17 cellular contexts compared by ENCODE assay signal in the genomic region with DNA sequence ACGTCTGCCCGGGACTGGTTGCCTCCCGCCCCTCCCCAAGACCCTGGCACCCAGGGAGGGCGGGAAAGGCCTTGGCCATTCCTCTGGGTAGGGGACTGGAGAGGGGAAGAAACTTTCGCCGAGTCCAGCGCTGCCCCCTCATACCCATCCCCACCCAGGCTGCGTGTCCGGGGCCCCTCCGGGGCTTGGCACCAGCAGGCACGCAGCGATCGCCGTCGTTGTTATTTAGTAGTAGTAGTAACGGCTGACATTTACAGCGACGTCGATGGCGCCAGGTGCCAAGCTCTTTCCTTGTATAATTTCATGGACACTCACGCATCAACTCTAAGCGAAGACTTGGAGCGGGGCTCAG. TPM values are rescaled to one million over a fixed set of nuclear protein-coding genes. Genes with fewer than 3 reads are reported as not detected.
DNase-seq lines count a peak whose midpoint lies in the region; ATAC-seq and TF ChIP-seq lines count a peak whose summit lies in the region.
"Had no signal": no experiment of that assay in that cellular context is flagged by ENCODE, and none has a peak within 500 bp of the region (broad histone marks: within the 10 kb centered on the region; RNA-seq: fewer than 3 reads in every experiment).

No MANE protein-coding gene starts in this region.

- H3K9me3 Mint-ChIP-seq in activated naive CD4-positive, alpha-beta T cell treated with anti-CD3 and anti-CD28 coated beads, Interleukin-2, amount 50 U/mL, for 24 hours: no peaks in the 10 kb centered on the region
- H3K9me3 Mint-ChIP-seq in activated naive CD4-positive, alpha-beta T cell treated with anti-CD3 and anti-CD28 coated beads for 36 hours: no peaks in the 10 kb centered on the region
- H3K9me3 Mint-ChIP-seq in memory B cell: no peaks in the 10 kb centered on the region
- H3K9me3 Mint-ChIP-seq: activated T-cell treated with anti-CD3 and anti-CD28 coated beads, Interleukin-2, amount 50 U/mL, for 24 hours; dendritic cell treated with granulocyte-macrophage colony-stimulating factor and Interleukin-4, amounts not matched to agents 40 ng/mL and 50 ng/mL, for 4 days; stimulated activated memory B cell treated with anti-CD40 and anti-IgM and Interleukin-4, amounts not matched to agents 10 μg/mL and 1 μg/mL and 100 μg/mL, for 72 hours; T-helper 1 cell treated with Interleukin-12 subunit alpha and Interleukin-12 subunit beta and Interleukin-4 antibody, amounts not matched to agents 30 μg/mL and 1 μg/mL, for 36 hours had no signal

- WGBS in body of pancreas, 2 donors: 36 to 58% methylated on average over 10 to 23 of the region's 23 CpGs
- 70% methylated on average over 8 of the region's 23 CpGs for WGBS in suprapubic skin
- WGBS in mesenchymal stem cell: 40% methylated on average over 19 of the region's 23 CpGs
- WGBS in lower leg skin, 2 donors: 31 to 35% methylated on average over 21 to 22 of the region's 23 CpGs

- no peak overlapping the region for H3K4me2 ChIP-seq in mesenchymal stem cell (ENCODE audit: low read length, poor library complexity, severe bottlenecking)

- intact Hi-C loops in activated naive CD4-positive, alpha-beta T cell treated with anti-CD3 and anti-CD28 coated beads for 36 hours (cut with micrococcal nuclease): no loop called here
- intact Hi-C loops in body of pancreas (cut with DNase I): no loop called here
- intact Hi-C loops in lower leg skin (cut with DNase I; ENCODE audit: low total_unique reads): no loop called here

- DNase-seq in activated naive CD4-positive, alpha-beta T cell treated with anti-CD3 and anti-CD28 coated beads for 36 hours: no peak
- peak in 1 of 4 donors; percentile 44 for DNase-seq in body of pancreas
- DNase-seq in memory B cell (ENCODE audit: low spot score in 2 of 2): no peak
- no peak for DNase-seq in suprapubic skin (ENCODE audit: low spot score in 2 of 2)
- no peak for DNase-seq in mesenchymal stem cell
- DNase-seq in lower leg skin (ENCODE audit: low spot score in 2 of 2): no peak
- DNase-seq in NCI-H2171 (lab: John Stamatoyannopoulos, UW): no peak
- DNase-seq: activated CD4-positive, alpha-beta T cell treated with anti-CD3 and anti-CD28 coated beads for 1 hour; NCI-H1436 treated with DMSO at 0.1 percent for 48 hours had no signal

- peaks cover 32% of the 10 kb centered on the region for H3K4me1 ChIP-seq in body of pancreas
- peaks cover 44% of the 10 kb centered on the region for H3K4me1 ChIP-seq in suprapubic skin
- H3K4me1 ChIP-seq in mesenchymal stem cell (ENCODE audit: control insufficient read depth, insufficient read depth, low read depth, low read length): peaks cover 38% of the 10 kb centered on the region

- no peak overlapping the region for H3K27ac Mint-ChIP-seq in activated naive CD4-positive, alpha-beta T cell treated with anti-CD3 and anti-CD28 coated beads, Interleukin-2, amount 50 U/mL, for 24 hours
- no peak overlapping the region for H3K27ac Mint-ChIP-seq in activated naive CD4-positive, alpha-beta T cell treated with anti-CD3 and anti-CD28 coated beads for 36 hours
- no peak overlapping the region for H3K27ac Mint-ChIP-seq in memory B cell
- H3K27ac Mint-ChIP-seq: activated T-cell treated with anti-CD3 and anti-CD28 coated beads, Interleukin-2, amount 50 U/mL, for 24 hours; CD8-positive, alpha-beta memory T cell; dendritic cell treated with granulocyte-macrophage colony-stimulating factor and Interleukin-4, amounts not matched to agents 40 ng/mL and 50 ng/mL, for 4 days; stimulated activated memory B cell treated with anti-CD40 and anti-IgM and Interleukin-4, amounts not matched to agents 10 μg/mL and 1 μg/mL and 100 μg/mL, for 72 hours; T-helper 1 cell treated with Interleukin-12 subunit alpha and Interleukin-12 subunit beta and Interleukin-4 antibody, amounts not matched to agents 30 μg/mL and 1 μg/mL, for 36 hours had no signal

- peak overlapping the region; percentile 19 for H3K4me3 Mint-ChIP-seq in activated naive CD4-positive, alpha-beta T cell treated with anti-CD3 and anti-CD28 coated beads, Interleukin-2, amount 50 U/mL, for 24 hours
- H3K4me3 Mint-ChIP-seq in activated naive CD4-positive, alpha-beta T cell treated with anti-CD3 and anti-CD28 coated beads for 36 hours: no peak overlapping the region
- peak overlapping the region; percentile 52 for H3K4me3 Mint-ChIP-seq in memory B cell
- H3K4me3 Mint-ChIP-seq: T-helper 1 cell treated with Interleukin-12 subunit alpha and Interleukin-12 subunit beta and Interleukin-4 antibody, amounts not matched to agents 30 μg/mL and 1 μg/mL, for 36 hours had no signal

- peak overlapping the region in 1 of 2 donors; percentile 20 for H3K4me3 ChIP-seq in body of pancreas
- H3K4me3 ChIP-seq in suprapubic skin: peak overlapping the region; percentile 51
- H3K4me3 ChIP-seq in mesenchymal stem cell (ENCODE audit: insufficient read depth in 1 of 2, low read depth in 1 of 2, low read length in 2 of 2): no peak overlapping the region
- H3K4me3 ChIP-seq in lower leg skin (ENCODE audit: low read depth, poor library complexity, severe bottlenecking): no peak overlapping the region

- H2BK15ac ChIP-seq in mesenchymal stem cell (ENCODE audit: low read depth, poor library complexity, severe bottlenecking): no peak overlapping the region

- TF ChIP-seq POLR2A in body of pancreas (IDR thresholded peaks at IDR 0.05) (no peak), suprapubic skin (IDR thresholded peaks at IDR 0.05) (no peak), lower leg skin (IDR thresholded peaks at IDR 0.05) (no peak)

- ATAC-seq in body of pancreas (no peak), memory B cell (ENCODE audit: low read depth) (no peak)

- H3K36me3 Mint-ChIP-seq in activated naive CD4-positive, alpha-beta T cell treated with anti-CD3 and anti-CD28 coated beads, Interleukin-2, amount 50 U/mL, for 24 hours: no peaks in the 10 kb centered on the region
- no peaks in the 10 kb centered on the region for H3K36me3 Mint-ChIP-seq in activated naive CD4-positive, alpha-beta T cell treated with anti-CD3 and anti-CD28 coated beads for 36 hours (ENCODE audit: low read depth)
- H3K36me3 Mint-ChIP-seq in memory B cell: no peaks in the 10 kb centered on the region
- H3K36me3 Mint-ChIP-seq: CD8-positive, alpha-beta memory T cell; stimulated activated memory B cell treated with anti-CD40 and anti-IgM and Interleukin-4, amounts not matched to agents 10 μg/mL and 1 μg/mL and 100 μg/mL, for 72 hours had no signal

- H2AK5ac ChIP-seq in mesenchymal stem cell (ENCODE audit: low read length, severe bottlenecking): no peak overlapping the region

- peak overlapping the region in 1 of 2 experiments; percentile 7 for H3K14ac ChIP-seq in mesenchymal stem cell (ENCODE audit: low read length in 2 of 2)

- no peak overlapping the region for H3K23ac ChIP-seq in mesenchymal stem cell (ENCODE audit: low read length in 2 of 2)

- H3K79me1 ChIP-seq in mesenchymal stem cell (replicated peaks; ENCODE audit: low read length, poor library complexity, severe bottlenecking): peaks cover 3% of the 10 kb centered on the region

- H3K9ac ChIP-seq in mesenchymal stem cell (ENCODE audit: low read length): no peak overlapping the region
- H3K9ac ChIP-seq: KMS-11 had no signal

- H3K4me1 Mint-ChIP-seq in activated naive CD4-positive, alpha-beta T cell treated with anti-CD3 and anti-CD28 coated beads, Interleukin-2, amount 50 U/mL, for 24 hours: peaks cover 5% of the 10 kb centered on the region
- peaks cover 11% of the 10 kb centered on the region for H3K4me1 Mint-ChIP-seq in activated naive CD4-positive, alpha-beta T cell treated with anti-CD3 and anti-CD28 coated beads for 36 hours (ENCODE audit: low read depth)
- peaks cover 13% of the 10 kb centered on the region for H3K4me1 Mint-ChIP-seq in memory B cell

- H3K18ac ChIP-seq in mesenchymal stem cell (ENCODE audit: low read depth in 1 of 2, low read length in 2 of 2): peak overlapping the region in 1 of 2 experiments; percentile 28

- no peak overlapping the region for H2BK120ac ChIP-seq in mesenchymal stem cell (ENCODE audit: low read depth, low read length)

- H2BK12ac ChIP-seq in mesenchymal stem cell (ENCODE audit: low read length in 2 of 2): no peak overlapping the region

- H3K4ac ChIP-seq in mesenchymal stem cell (ENCODE audit: low read depth in 1 of 2, low read length in 2 of 2): no peak overlapping the region

- H3K27ac ChIP-seq in body of pancreas (peak overlapping the region in 3 of 4 donors; percentile 59 to 76 (median 60)), suprapubic skin (no peak overlapping the region), mesenchymal stem cell (ENCODE audit: low read length, poor library complexity, severe bottlenecking) (no peak overlapping the region)
- H3K27ac ChIP-seq: 22Rv1, KMS-11 had no signal

- TF ChIP-seq CTCF in body of pancreas (IDR thresholded peaks at IDR 0.05): no peak
- no peak for TF ChIP-seq CTCF in suprapubic skin (IDR thresholded peaks at IDR 0.05)
- no peak for TF ChIP-seq CTCF in lower leg skin (IDR thresholded peaks at IDR 0.05)

- peaks cover 4% of the 10 kb centered on the region for H3K27me3 Mint-ChIP-seq in activated naive CD4-positive, alpha-beta T cell treated with anti-CD3 and anti-CD28 coated beads, Interleukin-2, amount 50 U/mL, for 24 hours
- peaks cover 16% of the 10 kb centered on the region for H3K27me3 Mint-ChIP-seq in activated naive CD4-positive, alpha-beta T cell treated with anti-CD3 and anti-CD28 coated beads for 36 hours (ENCODE audit: low read depth)
- H3K27me3 Mint-ChIP-seq in memory B cell: peaks cover 4% of the 10 kb centered on the region

- H4K91ac ChIP-seq in mesenchymal stem cell (ENCODE audit: low read length): no peak overlapping the region

- H3K27me3 ChIP-seq in body of pancreas (no peaks in the 10 kb centered on the region), suprapubic skin (peaks cover 35% of the 10 kb centered on the region), mesenchymal stem cell (ENCODE audit: control insufficient read depth in 1 of 2, insufficient read depth in 1 of 2, low read length in 2 of 2) (peaks cover 26 to 65% of the 10 kb centered on the region in 2 experiments)

- no peak for TF ChIP-seq EP300 in suprapubic skin (IDR thresholded peaks at IDR 0.05)

- no peak overlapping the region for H4K8ac ChIP-seq in mesenchymal stem cell (ENCODE audit: low read length)

- H3K36me3 ChIP-seq in body of pancreas (replicated peaks in 1 of 2; ENCODE audit: insufficient read depth in 1 of 2, low read depth in 2 of 2): no peaks in the 10 kb centered on the region
- no peaks in the 10 kb centered on the region for H3K36me3 ChIP-seq in suprapubic skin
- H3K36me3 ChIP-seq in mesenchymal stem cell (ENCODE audit: control insufficient read depth in 1 of 2, insufficient read depth in 2 of 2, low read depth in 1 of 2, low read length in 2 of 2): no peaks in the 10 kb centered on the region

- H3K9me3 ChIP-seq in body of pancreas (peaks cover 0 to 4% (median 0%) of the 10 kb centered on the region in 3 donors), suprapubic skin (no peaks in the 10 kb centered on the region), mesenchymal stem cell (ENCODE audit: control insufficient read depth, low read length) (peaks cover 7% of the 10 kb centered on the region)

- CTCF ChIA-PET in activated naive CD4-positive, alpha-beta T cell treated with anti-CD3 and anti-CD28 coated beads for 36 hours (lab: Charles Lee): interaction anchor here (0.6 kb wide), 1 partner anchor 1268 kb away, joined by 4 read pairs; no protein-coding TSS in a partner anchor

- no peak overlapping the region for H2AFZ ChIP-seq in mesenchymal stem cell (ENCODE audit: low read depth, low read length)

- H2BK5ac ChIP-seq in mesenchymal stem cell (ENCODE audit: low read depth, low read length, poor library complexity, severe bottlenecking): no peak overlapping the region

RNA-seq across cellular contexts. Expression of gene PDGFA, which starts 3.3 kb away (rescaled TPM):
- total RNA-seq in activated naive CD4-positive, alpha-beta T cell treated with anti-CD3 and anti-CD28 coated beads for 36 hours: 1 to 10 TPM; 7.7 TPM
- 10 to 100 TPM; 58.6 to 59.3 TPM for total RNA-seq in body of pancreas
- 10 to 100 TPM; 16.2 to 41.6 (median 22.0) TPM for total RNA-seq in suprapubic skin
- 23.5 TPM for polyA plus RNA-seq in mesenchymal stem cell (2013, experiment 1 of 2)
- polyA plus RNA-seq in mesenchymal stem cell (2013, experiment 2 of 2): 22.9 TPM
- total RNA-seq in lower leg skin: 10 to 100 TPM; 13.0 to 27.0 (median 20.5) TPM

Comparison
In these comparisons a context has a peak if more than half of its experiments do, and no peak if none do; other contexts are left out.
1. H3K27ac ChIP-seq: peak in body of pancreas (3 of 4); none in suprapubic skin (single experiment) and mesenchymal stem cell (single experiment).